1 cellular context compared by ENCODE assay signal in the genomic region with DNA sequence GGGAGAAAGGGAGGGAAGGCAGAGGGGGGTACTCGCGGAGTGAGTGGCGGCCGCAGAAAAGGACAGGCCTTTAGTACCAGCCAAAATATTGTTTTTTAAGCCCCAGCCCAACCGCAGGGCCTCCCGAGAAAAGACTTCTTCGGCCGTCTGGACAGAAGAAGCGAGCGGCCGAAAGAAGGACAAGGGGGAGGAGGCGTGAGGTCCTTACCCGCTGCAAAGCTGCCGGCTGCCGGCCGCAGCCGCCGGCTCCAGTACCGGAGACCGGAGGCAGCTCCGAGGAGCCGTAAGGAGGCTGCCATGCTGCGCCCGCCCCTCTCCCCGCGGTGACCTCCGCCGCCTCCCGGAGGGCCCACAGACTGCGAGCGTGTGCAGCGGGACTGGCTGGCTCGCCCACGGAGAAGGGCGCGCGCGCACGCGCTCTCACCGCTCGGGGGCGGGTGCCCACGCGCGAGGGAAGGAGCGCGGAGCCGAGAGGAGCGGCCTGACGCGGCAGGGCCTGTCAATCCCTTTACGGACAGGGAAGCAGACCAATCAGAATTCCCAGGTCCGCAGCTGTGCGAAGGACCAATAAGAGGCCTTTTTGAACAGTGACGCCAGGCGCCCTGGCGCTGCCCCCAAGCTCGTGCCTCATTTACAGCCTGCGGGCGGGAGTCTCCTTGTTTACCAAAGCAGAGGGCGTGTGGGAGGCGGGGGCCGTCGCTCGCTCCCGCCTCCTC.
TF ChIP-seq lines count a peak whose summit lies in the region.

HIBADH (minus strand) TSS at position 394 of the 716 bp plus-strand sequence; CDS start at position 299, 95 bp downstream.

TF ChIP-seq in HepG2, 621 proteins besides CTCF, POLR2A, EP300 and RAD21 (continued from another document and continues in another):
- peak; percentile 65 for TF ChIP-seq RBM39 (IDR thresholded peaks at IDR 0.05; ENCODE audit: low read depth, low read length, poor library complexity, severe bottlenecking)
- peak; percentile 75 for TF ChIP-seq ZFY (CRISPR knock-in tag; IDR thresholded peaks at IDR 0.05)
- no peak; the same call in 1 of the 2 replicates for TF ChIP-seq RNF2 (conservative IDR thresholded peaks at IDR 0.05; ENCODE audit: low read depth)
- TF ChIP-seq ZNF644 (CRISPR knock-in tag; IDR thresholded peaks at IDR 0.05; ENCODE audit: low read depth): no peak; the same call in 1 of the 2 replicates
- TF ChIP-seq GATAD1 (CRISPR knock-in tag; IDR thresholded peaks at IDR 0.05): peak; percentile 29; the same call in 1 of the 2 replicates
- TF ChIP-seq, protein P1, sequence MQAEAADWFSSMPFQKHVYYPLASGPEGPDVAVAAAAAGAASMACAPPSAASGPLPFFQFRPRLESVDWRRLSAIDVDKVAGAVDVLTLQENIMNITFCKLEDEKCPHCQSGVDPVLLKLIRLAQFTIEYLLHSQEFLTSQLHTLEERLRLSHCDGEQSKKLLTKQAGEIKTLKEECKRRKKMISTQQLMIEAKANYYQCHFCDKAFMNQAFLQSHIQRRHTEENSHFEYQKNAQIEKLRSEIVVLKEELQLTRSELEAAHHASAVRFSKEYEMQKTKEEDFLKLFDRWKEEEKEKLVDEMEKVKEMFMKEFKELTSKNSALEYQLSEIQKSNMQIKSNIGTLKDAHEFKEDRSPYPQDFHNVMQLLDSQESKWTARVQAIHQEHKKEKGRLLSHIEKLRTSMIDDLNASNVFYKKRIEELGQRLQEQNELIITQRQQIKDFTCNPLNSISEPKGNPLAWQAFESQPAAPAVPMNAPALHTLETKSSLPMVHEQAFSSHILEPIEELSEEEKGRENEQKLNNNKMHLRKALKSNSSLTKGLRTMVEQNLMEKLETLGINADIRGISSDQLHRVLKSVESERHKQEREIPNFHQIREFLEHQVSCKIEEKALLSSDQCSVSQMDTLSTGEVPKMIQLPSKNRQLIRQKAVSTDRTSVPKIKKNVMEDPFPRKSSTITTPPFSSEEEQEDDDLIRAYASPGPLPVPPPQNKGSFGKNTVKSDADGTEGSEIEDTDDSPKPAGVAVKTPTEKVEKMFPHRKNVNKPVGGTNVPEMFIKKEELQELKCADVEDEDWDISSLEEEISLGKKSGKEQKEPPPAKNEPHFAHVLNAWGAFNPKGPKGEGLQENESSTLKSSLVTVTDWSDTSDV (CRISPR knock-in tag; IDR thresholded peaks at IDR 0.05): 0 out of 2 replicates have a peak, but pooled peaks have one; percentile 60
- 0 out of 2 replicates have a peak, but pooled peaks have one; percentile 21 for TF ChIP-seq FLYWCH1 (CRISPR knock-in tag; IDR thresholded peaks at IDR 0.05)
- no peak for TF ChIP-seq ZFP90 (CRISPR knock-in tag; IDR thresholded peaks at IDR 0.05; ENCODE audit: borderline replicate concordance)
- TF ChIP-seq ZNF484 (CRISPR knock-in tag; IDR thresholded peaks at IDR 0.05; ENCODE audit: borderline replicate concordance, low read depth): no peak
- TF ChIP-seq TBX2 (CRISPR knock-in tag; IDR thresholded peaks at IDR 0.05; ENCODE audit: borderline replicate concordance): peak; percentile 80
- no peak for TF ChIP-seq ZNF143 (CRISPR knock-in tag; IDR thresholded peaks at IDR 0.05)
- no peak for TF ChIP-seq ZNF576 (CRISPR knock-in tag; IDR thresholded peaks at IDR 0.05)
- no peak for TF ChIP-seq NFE2L2 (IDR thresholded peaks at IDR 0.05; ENCODE audit: low read length)
- TF ChIP-seq FOXJ3 (CRISPR knock-in tag; IDR thresholded peaks at IDR 0.05; ENCODE audit: borderline replicate concordance): peak; percentile 83; the same call in 1 of the 2 replicates
- no peak for TF ChIP-seq ZNF136 (CRISPR knock-in tag; IDR thresholded peaks at IDR 0.05; ENCODE audit: low read depth)
- TF ChIP-seq PRPF4 (IDR thresholded peaks at IDR 0.05; ENCODE audit: low read depth, low read length, poor library complexity, severe bottlenecking): no peak
- peak; percentile 75 for TF ChIP-seq POLR2G (IDR thresholded peaks at IDR 0.05; ENCODE audit: low read depth, low read length)
- TF ChIP-seq BCLAF1 (IDR thresholded peaks at IDR 0.05): no peak
- peak; percentile 28; the same call in 1 of the 2 replicates for TF ChIP-seq HNF1B (CRISPR knock-in tag; IDR thresholded peaks at IDR 0.05)
- TF ChIP-seq, protein P2, sequence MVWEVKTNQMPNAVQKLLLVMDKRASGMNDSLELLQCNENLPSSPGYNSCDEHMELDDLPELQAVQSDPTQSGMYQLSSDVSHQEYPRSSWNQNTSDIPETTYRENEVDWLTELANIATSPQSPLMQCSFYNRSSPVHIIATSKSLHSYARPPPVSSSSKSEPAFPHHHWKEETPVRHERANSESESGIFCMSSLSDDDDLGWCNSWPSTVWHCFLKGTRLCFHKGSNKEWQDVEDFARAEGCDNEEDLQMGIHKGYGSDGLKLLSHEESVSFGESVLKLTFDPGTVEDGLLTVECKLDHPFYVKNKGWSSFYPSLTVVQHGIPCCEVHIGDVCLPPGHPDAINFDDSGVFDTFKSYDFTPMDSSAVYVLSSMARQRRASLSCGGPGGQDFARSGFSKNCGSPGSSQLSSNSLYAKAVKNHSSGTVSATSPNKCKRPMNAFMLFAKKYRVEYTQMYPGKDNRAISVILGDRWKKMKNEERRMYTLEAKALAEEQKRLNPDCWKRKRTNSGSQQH (CRISPR knock-in tag; IDR thresholded peaks at IDR 0.05; ENCODE audit: low read depth): peak; percentile 76; the same call in 1 of the 2 replicates
- TF ChIP-seq ZNF12 (CRISPR knock-in tag; IDR thresholded peaks at IDR 0.05): no peak
- no peak for TF ChIP-seq TBL1XR1 (IDR thresholded peaks at IDR 0.05; ENCODE audit: borderline replicate concordance, low read length, partially characterized antibody)
- peak; percentile 31; the same call in 1 of the 2 replicates for TF ChIP-seq FOSL2 (CRISPR knock-in tag; IDR thresholded peaks at IDR 0.05)
- peak; percentile 69; the same call in 1 of the 2 replicates for TF ChIP-seq DNMT1 (CRISPR knock-in tag; IDR thresholded peaks at IDR 0.05)
- peak; percentile 98 for TF ChIP-seq FOXK1 (CRISPR knock-in tag; IDR thresholded peaks at IDR 0.05; ENCODE audit: borderline replicate concordance, low read depth)
- no peak for TF ChIP-seq CC2D1A (CRISPR knock-in tag; IDR thresholded peaks at IDR 0.05)
- no peak; the same call in 1 of the 2 replicates for TF ChIP-seq REL (CRISPR knock-in tag; conservative IDR thresholded peaks at IDR 0.05)
- TF ChIP-seq HNF1A (IDR thresholded peaks at IDR 0.05; ENCODE audit: low read depth): no peak
- TF ChIP-seq HNF1A (CRISPR knock-in tag; IDR thresholded peaks at IDR 0.05; ENCODE audit: borderline replicate concordance): peak; percentile 36; the same call in 1 of the 2 replicates
- no peak for TF ChIP-seq ZNF777 (CRISPR knock-in tag; IDR thresholded peaks at IDR 0.05)
- 0 out of 2 replicates have a peak, but pooled peaks have one; percentile 27 for TF ChIP-seq IRX3 (CRISPR knock-in tag; IDR thresholded peaks at IDR 0.05; ENCODE audit: borderline replicate concordance, low read depth)
- TF ChIP-seq ZNF280B (CRISPR knock-in tag; IDR thresholded peaks at IDR 0.05; ENCODE audit: borderline replicate concordance): peak; percentile 68; the same call in 1 of the 2 replicates
- TF ChIP-seq MIER3 (CRISPR knock-in tag; IDR thresholded peaks at IDR 0.05; ENCODE audit: borderline replicate concordance): no peak; the same call in 1 of the 2 replicates
- TF ChIP-seq PAF1 (CRISPR knock-in tag; IDR thresholded peaks at IDR 0.05): no peak
- TF ChIP-seq, protein P3, sequence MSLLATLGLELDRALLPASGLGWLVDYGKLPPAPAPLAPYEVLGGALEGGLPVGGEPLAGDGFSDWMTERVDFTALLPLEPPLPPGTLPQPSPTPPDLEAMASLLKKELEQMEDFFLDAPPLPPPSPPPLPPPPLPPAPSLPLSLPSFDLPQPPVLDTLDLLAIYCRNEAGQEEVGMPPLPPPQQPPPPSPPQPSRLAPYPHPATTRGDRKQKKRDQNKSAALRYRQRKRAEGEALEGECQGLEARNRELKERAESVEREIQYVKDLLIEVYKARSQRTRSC (CRISPR knock-in tag; IDR thresholded peaks at IDR 0.05; ENCODE audit: low read depth): no peak
- TF ChIP-seq SYNCRIP (IDR thresholded peaks at IDR 0.05; ENCODE audit: insufficient read depth, low read depth, low read length): no peak
- no peak for TF ChIP-seq TEAD2 (CRISPR knock-in tag; IDR thresholded peaks at IDR 0.05)
- TF ChIP-seq KDM4B (CRISPR knock-in tag; IDR thresholded peaks at IDR 0.05): no peak; the same call in 1 of the 2 replicates
- TF ChIP-seq ATF7 (IDR thresholded peaks at IDR 0.05): no peak
- peak; percentile 38; the same call in 1 of the 2 replicates for TF ChIP-seq ATF7 (CRISPR knock-in tag; IDR thresholded peaks at IDR 0.05)
- TF ChIP-seq KLF6 (CRISPR knock-in tag; IDR thresholded peaks at IDR 0.05): peak; percentile 88
- TF ChIP-seq ZNF792 (CRISPR knock-in tag; IDR thresholded peaks at IDR 0.05): no peak
